ENCODE assay signal across 12 cellular contexts in genomic region chr11:105611414-105611813, GRCh38. TPM values are rescaled to one million over a fixed set of nuclear protein-coding genes. Genes with fewer than 3 reads are reported as not detected.
DNase-seq lines count a peak whose midpoint lies in the region; ATAC-seq, FAIRE-seq and TF ChIP-seq lines count a peak whose summit lies in the region.
"Had no signal": no experiment of that assay in that cellular context is flagged by ENCODE, and none has a peak within 500 bp of the region (broad histone marks: within the 10 kb centered on the region; RNA-seq: fewer than 3 reads in every experiment).

No MANE protein-coding gene starts in this region.

- H3K4me1 ChIP-seq in HEK293 (ENCODE audit: control insufficient read depth, insufficient read depth, low read length): no peaks in the 10 kb centered on the region
- H3K4me1 ChIP-seq: gastrocnemius medialis had no signal

- TF ChIP-seq CTCF in HEK293 (tag by site-specific recombination; IDR thresholded peaks at IDR 0.05) (no peak), WERI-Rb-1 (IDR thresholded peaks at IDR 0.05; ENCODE audit: low read depth, low read length) (no peak), glutamatergic neuron (IDR thresholded peaks at IDR 0.05; ENCODE audit: partially characterized antibody, unreplicated experiment) (no peak)

- peaks cover 3% of the 10 kb centered on the region for H3K4me1 Mint-ChIP-seq in glutamatergic neuron (ENCODE audit: low read depth, unreplicated experiment)

- POLR2A ChIA-PET in HEK293 (lab: Yijun Ruan, JAX): no interaction called here

- peaks cover 5% of the 10 kb centered on the region for H3K27me3 Mint-ChIP-seq in glutamatergic neuron (ENCODE audit: unreplicated experiment)

- no peak for DNase-seq in WERI-Rb-1
- DNase-seq in glutamatergic neuron: no peak
- peak; percentile 78 for DNase-seq in retina
- no peak for DNase-seq in NCI-H146 (lab: John Stamatoyannopoulos, UW)
- DNase-seq in GM12892 (ENCODE audit: insufficient read length): no peak
- DNase-seq: cortex of kidney, gastrocnemius medialis, left lung, NCI-H1694 had no signal

- peak overlapping the region; percentile 36 for H3K27ac Mint-ChIP-seq in glutamatergic neuron (ENCODE audit: unreplicated experiment)

- FAIRE-seq in GM12892 (lab: Jason Lieb, UNC): no peak

- no peaks in the 10 kb centered on the region for H3K36me3 Mint-ChIP-seq in glutamatergic neuron (ENCODE audit: unreplicated experiment)

- H3K36me3 ChIP-seq in HEK293 (ENCODE audit: control insufficient read depth in 2 of 2, insufficient read depth in 1 of 2, low read length in 2 of 2) (no peaks in the 10 kb centered on the region), WERI-Rb-1 (no peaks in the 10 kb centered on the region)
- H3K36me3 ChIP-seq: gastrocnemius medialis, left lung had no signal

- H3K9me3 ChIP-seq in HEK293 (ENCODE audit: control insufficient read depth, insufficient read depth, low read depth, low read length) (no peaks in the 10 kb centered on the region), WERI-Rb-1 (ENCODE audit: severe bottlenecking) (no peaks in the 10 kb centered on the region)
- H3K9me3 ChIP-seq: gastrocnemius medialis, left lung had no signal

- no peak for TF ChIP-seq POLR2A in GM12892 (IDR thresholded peaks at IDR 0.05; ENCODE audit: low read depth, low read length)

- CTCF ChIA-PET in HEK293 (lab: Yijun Ruan, JAX): interaction anchor here (0.7 kb wide), 2 partner anchors 170 to 1403 kb away, joined by 3 to 4 read pairs; no protein-coding TSS in a partner anchor

- H3K27ac ChIP-seq in HEK293 (ENCODE audit: extremely low read depth, low read depth, low read length): no peak overlapping the region
- H3K27ac ChIP-seq in WERI-Rb-1: no peak overlapping the region
- H3K27ac ChIP-seq: gastrocnemius medialis, left lung had no signal

- H3K9me3 Mint-ChIP-seq in glutamatergic neuron (ENCODE audit: unreplicated experiment): peaks cover 8% of the 10 kb centered on the region

- H3K4me3 ChIP-seq in HEK293 (ENCODE audit: low read depth, low read length) (0 out of 2 replicates have a peak overlapping the region, but pooled peaks have one; percentile 0), WERI-Rb-1 (ENCODE audit: low read depth, low read length) (peak overlapping the region; percentile 68)
- H3K4me3 ChIP-seq: left lung had no signal

- H3K4me3 Mint-ChIP-seq in glutamatergic neuron (ENCODE audit: unreplicated experiment): peak overlapping the region; percentile 96

- no peak for ATAC-seq in HG02885 (IDR thresholded peaks at IDR 0.05; ENCODE audit: poor library complexity, unreplicated experiment)
- no peak for ATAC-seq in HG03378 (IDR thresholded peaks at IDR 0.05; ENCODE audit: unreplicated experiment)
- ATAC-seq: gastrocnemius medialis, left lung had no signal

- H3K27me3 ChIP-seq in WERI-Rb-1 (ENCODE audit: insufficient read depth, low read depth, severe bottlenecking): peaks cover 5% of the 10 kb centered on the region

TF ChIP-seq in HEK293, 187 proteins besides CTCF, POLR2A, EP300 and RAD21:
- TF ChIP-seq MYNN (tag by site-specific recombination; IDR thresholded peaks at IDR 0.05; ENCODE audit: borderline replicate concordance) (no peak), INSM2 (tag by site-specific recombination; IDR thresholded peaks at IDR 0.05) (no peak), SETDB1 (IDR thresholded peaks at IDR 0.05; ENCODE audit: insufficient read length, low read length) (no peak), ZNF2 (tag by site-specific recombination; IDR thresholded peaks at IDR 0.05) (no peak), ZNF580 (tag by site-specific recombination; IDR thresholded peaks at IDR 0.05) (no peak), SALL2 (tag by site-specific recombination; IDR thresholded peaks at IDR 0.05; ENCODE audit: borderline replicate concordance) (no peak), KLF16 (tag by site-specific recombination; IDR thresholded peaks at IDR 0.05) (no peak), ZNF280C (tag by site-specific recombination; IDR thresholded peaks at IDR 0.05) (no peak), ZNF571 (tag by site-specific recombination; IDR thresholded peaks at IDR 0.05) (no peak), ZNF19 (tag by site-specific recombination; IDR thresholded peaks at IDR 0.05; ENCODE audit: low read depth) (no peak), ZNF398 (tag by site-specific recombination; IDR thresholded peaks at IDR 0.05) (no peak), KLF7 (tag by site-specific recombination; IDR thresholded peaks at IDR 0.05; ENCODE audit: borderline replicate concordance) (no peak), GLIS1 (tag by site-specific recombination; IDR thresholded peaks at IDR 0.05) (no peak), ZNF341 (tag by site-specific recombination; IDR thresholded peaks at IDR 0.05; ENCODE audit: low read depth) (no peak)

RNA-seq across cellular contexts. Expression of gene GRIA4, which starts 1.5 kb away (rescaled TPM):
- 13.6 TPM for total RNA-seq in glutamatergic neuron (ENCODE audit: unreplicated experiment)
- not detected for polyA plus RNA-seq in GM12892 (2012; ENCODE audit: missing spikeins)
- total RNA-seq: gastrocnemius medialis, left lung had no signal
